Comparison of ENCODE assay signal across 1 cellular context in the genomic region with DNA sequence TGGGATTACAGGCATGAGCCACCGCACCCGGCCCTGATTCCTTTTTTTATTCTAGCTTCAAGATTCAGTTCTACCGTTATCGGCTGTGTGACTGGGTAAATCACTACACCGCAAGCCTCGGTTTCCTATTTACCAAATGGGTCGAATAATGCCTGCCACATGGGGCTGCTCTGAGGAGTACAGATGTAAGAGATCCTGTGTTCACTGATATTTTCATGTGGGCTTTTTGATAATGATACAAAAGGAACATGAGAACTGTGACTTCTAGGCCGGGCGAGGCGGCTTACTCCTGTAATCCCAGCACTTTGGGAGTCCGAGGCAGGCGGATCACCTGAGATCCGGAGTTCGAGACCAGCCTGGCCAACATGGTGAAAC.
TF ChIP-seq lines count a peak whose summit lies in the region.

No MANE protein-coding gene starts in this region.

TF ChIP-seq in GM12878, 131 proteins besides CTCF, POLR2A, EP300 and RAD21:
- no peak for TF ChIP-seq BACH1 (IDR thresholded peaks at IDR 0.05; ENCODE audit: borderline replicate concordance)
- TF ChIP-seq, protein P1, sequence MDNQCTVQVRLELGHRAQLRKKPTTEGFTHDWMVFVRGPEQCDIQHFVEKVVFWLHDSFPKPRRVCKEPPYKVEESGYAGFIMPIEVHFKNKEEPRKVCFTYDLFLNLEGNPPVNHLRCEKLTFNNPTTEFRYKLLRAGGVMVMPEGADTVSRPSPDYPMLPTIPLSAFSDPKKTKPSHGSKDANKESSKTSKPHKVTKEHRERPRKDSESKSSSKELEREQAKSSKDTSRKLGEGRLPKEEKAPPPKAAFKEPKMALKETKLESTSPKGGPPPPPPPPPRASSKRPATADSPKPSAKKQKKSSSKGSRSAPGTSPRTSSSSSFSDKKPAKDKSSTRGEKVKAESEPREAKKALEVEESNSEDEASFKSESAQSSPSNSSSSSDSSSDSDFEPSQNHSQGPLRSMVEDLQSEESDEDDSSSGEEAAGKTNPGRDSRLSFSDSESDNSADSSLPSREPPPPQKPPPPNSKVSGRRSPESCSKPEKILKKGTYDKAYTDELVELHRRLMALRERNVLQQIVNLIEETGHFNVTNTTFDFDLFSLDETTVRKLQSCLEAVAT (IDR thresholded peaks at IDR 0.05), result peak; percentile 73
- no peak for TF ChIP-seq SREBF2 (IDR thresholded peaks at IDR 0.05; ENCODE audit: low read length)
